10 cellular contexts compared by ENCODE assay signal in genomic region chr11:72750556-72751292, GRCh38. TPM values are rescaled to one million over a fixed set of nuclear protein-coding genes. Genes with fewer than 3 reads are reported as not detected.
DNase-seq lines count a peak whose midpoint lies in the region; ATAC-seq and TF ChIP-seq lines count a peak whose summit lies in the region.
"Had no signal": no experiment of that assay in that cellular context is flagged by ENCODE, and none has a peak within 500 bp of the region (broad histone marks: within the 10 kb centered on the region; RNA-seq: fewer than 3 reads in every experiment).

No MANE protein-coding gene starts in this region.

- H3T11ph ChIP-seq in H9 (ENCODE audit: low read length): no peak overlapping the region

- H3K4me2 ChIP-seq in H9 (ENCODE audit: insufficient read depth, insufficient read length, low read length): peak overlapping the region; percentile 67

- no peak for DNase-seq in AG04449 (ENCODE audit: low read depth, low spot score)
- no peak for DNase-seq in H9
- no peak for DNase-seq in COLO668 (lab: John Stamatoyannopoulos, UW; ENCODE audit: unreplicated experiment)
- DNase-seq in NCI-H1930 (lab: John Stamatoyannopoulos, UW): no peak
- no peak for DNase-seq in Kasumi-1 (lab: John Stamatoyannopoulos, UW)

- H4K20me1 ChIP-seq in H9 (ENCODE audit: control insufficient read depth, insufficient read depth, insufficient read length): peaks cover 2% of the 10 kb centered on the region

- no CpG with 5 or more reads among the region's 3 CpGs for WGBS in H9 (ENCODE audit: extremely low coverage, insufficient read length, low lambda C conversion rate)
- WGBS in mesodermal cell (ENCODE audit: insufficient coverage in 2 of 2), 2 experiments: 85 to 100% methylated on average over 1 of the region's 3 CpGs

- no peaks in the 10 kb centered on the region; the same call in 1 of the 2 replicates for H3K4me1 ChIP-seq in H9 (ENCODE audit: insufficient read depth, low read length)
- H3K4me1 ChIP-seq in mesodermal cell (ENCODE audit: control insufficient read depth, insufficient read depth, low read length, poor library complexity, severe bottlenecking): peaks cover 30% of the 10 kb centered on the region

- no peak overlapping the region for H2AK5ac ChIP-seq in H9 (ENCODE audit: insufficient read length, low read length)

- H3K23ac ChIP-seq in H9 (ENCODE audit: insufficient read length, low read depth, low read length): no peak overlapping the region

- peaks cover 7% of the 10 kb centered on the region for H3K79me1 ChIP-seq in H9 (ENCODE audit: insufficient read depth, low read depth, low read length, poor library complexity, severe bottlenecking)

- ATAC-seq in GM19455 (IDR thresholded peaks at IDR 0.05; ENCODE audit: unreplicated experiment): no peak
- ATAC-seq: left lobe of liver had no signal

- H3K9ac ChIP-seq in H9 (ENCODE audit: extremely low read depth, insufficient read length, low read length): no peak overlapping the region

- H3K27ac ChIP-seq in H9 (ENCODE audit: insufficient read length, low read depth, low read length) (no peak overlapping the region), angular gyrus (ENCODE audit: low read depth, low read length) (peak overlapping the region; percentile 90), mesodermal cell (ENCODE audit: low read depth, low read length, severe bottlenecking) (no peak overlapping the region)

- no peaks in the 10 kb centered on the region; a peak in 1 of 5 replicates for H3K9me3 Mint-ChIP-seq in H9
- H3K9me3 Mint-ChIP-seq: activated naive CD4-positive, alpha-beta T cell treated with anti-CD3 and anti-CD28 coated beads, Interleukin-2, amount 50 U/mL, for 72 hours had no signal

- H4K5ac ChIP-seq in H9 (ENCODE audit: insufficient read length, low read depth, low read length): no peak overlapping the region

- POLR2A ChIA-PET in AG04449 (lab: Yijun Ruan, JAX): no interaction called here

- no peak overlapping the region for H2BK5ac ChIP-seq in H9 (ENCODE audit: insufficient read length, low read length)

- H3K27ac Mint-ChIP-seq in H9: peak overlapping the region in 2 of 3 experiments; percentile 9 to 76; a peak in 3 of 7 replicates

- peaks cover 8% of the 10 kb centered on the region; the same call in 1 of the 2 replicates for H3K79me2 ChIP-seq in H9 (ENCODE audit: insufficient read depth, low read length)

- H4K91ac ChIP-seq in H9 (ENCODE audit: insufficient read length, low read depth, low read length): no peak overlapping the region

- H3K23me2 ChIP-seq in H9 (ENCODE audit: insufficient read length, low read depth, low read length, poor library complexity, severe bottlenecking): peaks cover 4% of the 10 kb centered on the region

- H2BK20ac ChIP-seq in H9 (ENCODE audit: low read depth, low read length, poor library complexity, severe bottlenecking): no peak overlapping the region

- no peak for TF ChIP-seq CTCF in AG04449 (IDR thresholded peaks at IDR 0.05; ENCODE audit: insufficient read depth, low read length, missing control alignments)
- no peak for TF ChIP-seq CTCF in H9 (conservative IDR thresholded peaks at IDR 0.05)

- H2BK15ac ChIP-seq in H9 (ENCODE audit: low read depth, low read length): no peak overlapping the region

- H3K4me1 Mint-ChIP-seq in H9: peaks cover 21 to 31% of the 10 kb centered on the region in 2 experiments

- H3K9me3 ChIP-seq in H9 (ENCODE audit: control insufficient read depth, low read depth, low read length): no peaks in the 10 kb centered on the region
- no peaks in the 10 kb centered on the region for H3K9me3 ChIP-seq in mesodermal cell (ENCODE audit: control insufficient read depth, low read length)

- peaks cover 9% of the 10 kb centered on the region for H3K36me3 ChIP-seq in mesodermal cell (ENCODE audit: control insufficient read depth, insufficient read depth, low read length)

- no peak overlapping the region for H3K4ac ChIP-seq in H9 (ENCODE audit: low read depth, low read length)

- H3K18ac ChIP-seq in H9 (ENCODE audit: insufficient read length, low read depth, low read length): no peak overlapping the region

- no peak overlapping the region for H2BK12ac ChIP-seq in H9 (ENCODE audit: insufficient read length, low read depth, low read length)

- no peak overlapping the region for H4K8ac ChIP-seq in H9 (replicated peaks; ENCODE audit: insufficient read length, low read depth, low read length)

- no peak overlapping the region for H3K56ac ChIP-seq in H9 (ENCODE audit: insufficient read length, low read depth, low read length)

- no peak overlapping the region; the same call in 1 of the 2 replicates for H3K14ac ChIP-seq in H9 (ENCODE audit: insufficient read depth, low read length)

- H3K36me3 Mint-ChIP-seq in H9 (ENCODE audit: insufficient read depth in 1 of 3, low read depth in 3 of 3): peaks cover 3 to 8% (median 7%) of the 10 kb centered on the region in 3 experiments; a peak in 6 of 7 replicates
- H3K36me3 Mint-ChIP-seq: activated naive CD4-positive, alpha-beta T cell treated with anti-CD3 and anti-CD28 coated beads, Interleukin-2, amount 50 U/mL, for 72 hours had no signal

- H3K27me3 Mint-ChIP-seq in H9 (ENCODE audit: low read depth): no peaks in the 10 kb centered on the region

- CTCF ChIA-PET in AG04449 (lab: Yijun Ruan, JAX): interaction anchor here (1.0 to 1.3 kb wide), 3 partner anchors 8 to 26 kb away, joined by 3 to 4 read pairs (median 3); no protein-coding TSS in a partner anchor

- H3K4me3 ChIP-seq in AG04449 (ENCODE audit: low read depth, low read length) (peak overlapping the region; percentile 3; the same call in 1 of the 2 replicates), mesodermal cell (ENCODE audit: extremely low read depth, insufficient read depth, low read length, poor library complexity, severe bottlenecking) (peak overlapping the region; percentile 76)

- no peaks in the 10 kb centered on the region for H3K27me3 ChIP-seq in H9 (ENCODE audit: insufficient read depth, low read length)

- peak overlapping the region; percentile 88 to 89 for H3K4me3 Mint-ChIP-seq in H9

- H2BK120ac ChIP-seq in H9 (ENCODE audit: low read depth, low read length, poor library complexity, severe bottlenecking): no peak overlapping the region

- H2AFZ ChIP-seq in H9 (ENCODE audit: low read length): no peak overlapping the region

RNA-seq across cellular contexts. Expression of gene ARAP1, which starts 1.5 kb away (rescaled TPM):
- 59.4 and 63.0 TPM in 2 replicates for total RNA-seq in H9 (2021)
- 54.9 TPM for polyA plus RNA-seq in mesodermal cell (2013, experiment 1 of 2)
- 42.9 TPM for polyA plus RNA-seq in mesodermal cell (2013, experiment 2 of 2)

RNA-seq across cellular contexts. Expression of gene STARD10, which starts 43.1 kb away (rescaled TPM):
- total RNA-seq in H9 (2021): 24.4 and 24.7 TPM in 2 replicates
- polyA plus RNA-seq in mesodermal cell (2013, experiment 1 of 2): 56.6 TPM
- 45.7 TPM for polyA plus RNA-seq in mesodermal cell (2013, experiment 2 of 2)
